ENCODE assay signal across 29 cellular contexts in the genomic region with DNA sequence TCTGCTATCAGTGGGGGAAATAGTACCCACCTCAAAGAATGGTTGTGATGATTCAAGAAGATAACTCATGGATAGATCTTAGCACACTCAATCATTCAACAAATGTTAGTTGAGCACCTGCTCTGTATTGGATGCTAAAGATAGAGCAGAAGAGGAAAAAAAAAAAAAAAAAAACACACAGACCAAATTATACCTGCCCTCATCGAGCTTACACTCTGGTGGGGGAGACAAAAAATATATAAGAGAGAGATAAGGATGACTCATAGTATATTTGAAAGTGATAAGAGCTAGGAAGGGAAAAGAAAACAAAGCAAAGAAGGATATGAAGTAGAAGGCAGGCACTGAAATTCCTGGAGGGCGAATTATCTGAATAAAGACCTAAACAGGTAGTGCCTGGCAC.
"Had no signal": no experiment of that assay in that cellular context is flagged by ENCODE, and none has a peak within 500 bp of the region (broad histone marks: within the 10 kb centered on the region; RNA-seq: fewer than 3 reads in every experiment).

No MANE protein-coding gene starts in this region.

- H3K4me3 ChIP-seq: colonic mucosa, coronary artery, dorsolateral prefrontal cortex, esophagus muscularis mucosa, esophagus squamous epithelium, gastrocnemius medialis, gastroesophageal sphincter, heart left ventricle, heart right ventricle had no signal

- ATAC-seq: effector memory CD8-positive, alpha-beta T cell; esophagus mucosa; foreskin keratinocyte; gastrocnemius medialis; gastroesophageal sphincter; heart left ventricle; heart right ventricle had no signal

- H3K27ac ChIP-seq: colonic mucosa, coronary artery, epithelial cell of prostate, esophagus muscularis mucosa, esophagus squamous epithelium, foreskin keratinocyte, gastrocnemius medialis, gastroesophageal sphincter, heart left ventricle, heart right ventricle had no signal

- H3K27me3 ChIP-seq: colonic mucosa, gastrocnemius medialis had no signal

- H3K9me3 Mint-ChIP-seq: dendritic cell treated with granulocyte-macrophage colony-stimulating factor and Interleukin-4, amounts not matched to agents 40 ng/mL and 50 ng/mL, for 4 days; effector memory CD8-positive, alpha-beta T cell; endodermal cell had no signal

- H3K27ac Mint-ChIP-seq: dendritic cell treated with granulocyte-macrophage colony-stimulating factor and Interleukin-4, amounts not matched to agents 40 ng/mL and 50 ng/mL, for 4 days; effector memory CD8-positive, alpha-beta T cell; endodermal cell had no signal

- H3K4me3 Mint-ChIP-seq: dendritic cell treated with granulocyte-macrophage colony-stimulating factor and Interleukin-4, amounts not matched to agents 40 ng/mL and 50 ng/mL, for 4 days; effector memory CD8-positive, alpha-beta T cell; endodermal cell had no signal

- FAIRE-seq: colon, endometrium, endothelial cell of umbilical vein, frontal cortex had no signal

- H3K4me1 ChIP-seq: colonic mucosa, esophagus muscularis mucosa, esophagus squamous epithelium, foreskin keratinocyte, gastrocnemius medialis, gastroesophageal sphincter had no signal

- H3K36me3 ChIP-seq: colonic mucosa, esophagus muscularis mucosa, esophagus squamous epithelium, gastrocnemius medialis, gastroesophageal sphincter, heart right ventricle had no signal

- DNase-seq: colonic mucosa; cortex of kidney; dermis blood vessel endothelial cell; dorsolateral prefrontal cortex; effector CD4-positive, alpha-beta T cell; effector CD8-positive, alpha-beta T cell; effector memory CD4-positive, alpha-beta T cell; effector memory CD8-positive, alpha-beta T cell; endodermal cell; erythroblast; esophagus squamous epithelium; foreskin fibroblast; foreskin keratinocyte; foreskin melanocyte; gastrocnemius medialis; glutamatergic neuron; head of caudate nucleus; heart left ventricle; heart right ventricle had no signal

- H3K9me3 ChIP-seq: colonic mucosa, esophagus muscularis mucosa, esophagus squamous epithelium, gastrocnemius medialis, gastroesophageal sphincter, heart left ventricle, heart right ventricle had no signal
